In genomic region chr7:64945776-64946175, GRCh38 we compare ENCODE assay signal across 20 cellular contexts.
"Had no signal": no experiment of that assay in that cellular context is flagged by ENCODE, and none has a peak within 500 bp of the region (broad histone marks: within the 10 kb centered on the region; RNA-seq: fewer than 3 reads in every experiment).

No MANE protein-coding gene starts in this region.

- H3K36me3 Mint-ChIP-seq: activated naive CD8-positive, alpha-beta T cell treated with anti-CD3 and anti-CD28 coated beads, Interleukin-2, amount 10 ng/mL, durations not matched to agents 7 days and 5 days had no signal

- H3K27me3 ChIP-seq: breast epithelium, SJCRH30 had no signal

- H3K27ac Mint-ChIP-seq: activated CD4-positive, alpha-beta memory T cell treated with anti-CD3 and anti-CD28 coated beads, Interleukin-2, amount 10 ng/mL, durations not matched to agents 7 days and 5 days; activated CD4-positive, alpha-beta T cell treated with anti-CD3 and anti-CD28 coated beads, Interleukin-2, amount 10 ng/mL, durations not matched to agents 7 days and 5 days; activated naive CD8-positive, alpha-beta T cell treated with anti-CD3 and anti-CD28 coated beads, Interleukin-2, amount 10 ng/mL, durations not matched to agents 7 days and 5 days had no signal

- H3K4me1 Mint-ChIP-seq: activated CD4-positive, alpha-beta T cell treated with anti-CD3 and anti-CD28 coated beads, Interleukin-2, amount 10 ng/mL, durations not matched to agents 7 days and 5 days; activated naive CD8-positive, alpha-beta T cell treated with anti-CD3 and anti-CD28 coated beads, Interleukin-2, amount 10 ng/mL, durations not matched to agents 7 days and 5 days had no signal

- H3K4me3 ChIP-seq: breast epithelium, SJCRH30 had no signal

- H3K36me3 ChIP-seq: breast epithelium, SJCRH30 had no signal

- H3K9me3 ChIP-seq: breast epithelium, SJCRH30, SK-N-SH had no signal

- H3K4me3 Mint-ChIP-seq: activated CD4-positive, alpha-beta memory T cell treated with anti-CD3 and anti-CD28 coated beads, Interleukin-2, amount 10 ng/mL, durations not matched to agents 7 days and 5 days; activated CD4-positive, alpha-beta T cell treated with anti-CD3 and anti-CD28 coated beads, Interleukin-2, amount 10 ng/mL, durations not matched to agents 7 days and 5 days; activated naive CD8-positive, alpha-beta T cell treated with anti-CD3 and anti-CD28 coated beads, Interleukin-2, amount 10 ng/mL, durations not matched to agents 7 days and 5 days had no signal

- H3K4me1 ChIP-seq: SJCRH30 had no signal

- H3K27ac ChIP-seq: breast epithelium, KMS-11, SJCRH30, VCaP had no signal

- DNase-seq: activated CD4-positive, alpha-beta memory T cell treated with anti-CD3 and anti-CD28 coated beads, Interleukin-2, amount 10 ng/mL, durations not matched to agents 7 days and 5 days; activated CD4-positive, alpha-beta T cell treated with anti-CD3 and anti-CD28 coated beads, Interleukin-2, amount 10 ng/mL, durations not matched to agents 7 days and 5 days; activated CD4-positive, CD25-positive, alpha-beta regulatory T cell; activated naive CD4-positive, alpha-beta T cell treated with anti-CD3 and anti-CD28 coated beads, Interleukin-2, amount 50 U/mL, for 16 hours; activated naive CD8-positive, alpha-beta T cell treated with anti-CD3 and anti-CD28 coated beads, Interleukin-2, amount 10 ng/mL, durations not matched to agents 7 days and 5 days; aorta; MV-4-11; NCI-H1092 treated with DMSO at 0.1 percent for 48 hours; NCI-H1417 treated with DMSO at 0.1 percent for 48 hours; NCI-H1694 treated with DMSO at 0.1 percent for 48 hours; NCI-H2029 treated with DMSO at 0.1 percent for 48 hours; NCI-H524; Right ventricle myocardium superior; RPMI8226; SJCRH30; SK-N-SH; T-helper 1 cell had no signal

- H3K9me3 Mint-ChIP-seq: activated CD4-positive, alpha-beta memory T cell treated with anti-CD3 and anti-CD28 coated beads, Interleukin-2, amount 10 ng/mL, durations not matched to agents 7 days and 5 days; activated CD4-positive, alpha-beta T cell treated with anti-CD3 and anti-CD28 coated beads, Interleukin-2, amount 10 ng/mL, durations not matched to agents 7 days and 5 days; activated naive CD8-positive, alpha-beta T cell treated with anti-CD3 and anti-CD28 coated beads, Interleukin-2, amount 10 ng/mL, durations not matched to agents 7 days and 5 days had no signal
